8 cellular contexts compared by ENCODE assay signal in the genomic region with DNA sequence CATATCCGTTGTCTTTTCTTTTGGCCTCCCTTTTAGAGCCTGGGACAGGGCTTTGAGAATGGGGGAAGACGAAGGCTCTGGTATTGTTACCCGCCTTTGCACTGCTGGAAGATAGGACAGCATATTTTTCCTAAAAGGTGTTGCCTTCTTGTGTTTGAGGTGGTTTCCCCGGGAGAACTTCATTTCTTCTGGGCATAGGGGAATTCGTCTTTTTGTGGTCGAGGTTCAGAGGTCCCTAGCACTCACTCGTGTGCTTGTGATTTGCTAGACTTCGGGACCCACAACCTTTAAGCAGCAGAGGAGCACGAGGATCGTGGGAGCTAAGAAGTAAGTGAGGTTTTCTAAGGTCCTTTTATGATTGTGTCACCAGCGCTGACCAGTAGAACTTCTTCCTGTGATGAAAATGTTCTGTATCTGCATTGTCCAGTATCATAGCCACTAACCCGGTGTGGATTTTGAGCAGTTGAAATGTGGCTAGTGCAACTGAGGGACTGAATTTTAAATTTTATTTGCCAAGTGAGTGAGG. TPM values are rescaled to one million over a fixed set of nuclear protein-coding genes. Genes with fewer than 3 reads are reported as not detected.
DNase-seq lines count a peak whose midpoint lies in the region; ATAC-seq and TF ChIP-seq lines count a peak whose summit lies in the region.

No MANE protein-coding gene starts in this region.

- H3K9me3 ChIP-seq in heart right ventricle: peaks cover 0 to 33% (median 9%) of the 10 kb centered on the region in 11 donors

- ATAC-seq in heart right ventricle (peak in 4 of 8 donors; percentile 3 to 16 (median 13)), Right ventricle myocardium superior (ENCODE audit: poor library complexity) (no peak)

- no peak for TF ChIP-seq CTCF in heart right ventricle (IDR thresholded peaks at IDR 0.05)
- no peak for TF ChIP-seq CTCF in WI38 (IDR thresholded peaks at IDR 0.05; ENCODE audit: low read depth, low read length)

- DNase-seq in heart right ventricle (no peak), Right ventricle myocardium superior (no peak), globus pallidus (ENCODE audit: low spot score) (peak; percentile 5), skeletal muscle cell (ENCODE audit: low read depth) (no peak), NCI-H1417 treated with DMSO at 0.1 percent for 48 hours (lab: John Stamatoyannopoulos, UW) (no peak)
- DNase-seq in stimulated activated CD4-positive, alpha-beta T cell treated with anti-CD3 and anti-CD28 coated beads, Interleukin-4, amount 100 ng/mL, for 24 hours: no peak
- DNase-seq in stimulated activated CD4-positive, alpha-beta T cell treated with anti-CD3 and anti-CD28 coated beads, Interleukin-4, amount 100 ng/mL, for 1 hour: no peak

- WGBS in heart right ventricle, 2 donors: 5 to 6% methylated on average over 12 of the region's 12 CpGs

- intact Hi-C loops in heart right ventricle (cut with DNase I): loop anchor here in 2 of 10 donors (5.0 to 10.0 kb wide), 3 partner anchors 89 to 159 kb away; a partner anchor contains a TSS
- intact Hi-C loops in Right ventricle myocardium superior (cut with DNase I): no loop called here

- H3K4me1 ChIP-seq in heart right ventricle: peaks cover 0 to 39% (median 20%) of the 10 kb centered on the region in 9 donors

- H3K4me3 ChIP-seq in heart right ventricle (peak overlapping the region; percentile 45 to 91 (median 72)), WI38 (ENCODE audit: low read depth, low read length) (peak overlapping the region; percentile 93), skeletal muscle cell (ENCODE audit: low read depth, low read length) (peak overlapping the region; percentile 55)

- peak overlapping the region in 9 of 10 donors; percentile 40 to 85 (median 75) for H3K27ac ChIP-seq in heart right ventricle

- no peaks in the 10 kb centered on the region for H3K27me3 ChIP-seq in heart right ventricle

- H3K36me3 ChIP-seq in heart right ventricle: no peaks in the 10 kb centered on the region

RNA-seq across cellular contexts. Expression of a gene that starts 0.6 kb away (rescaled TPM):
- total RNA-seq in heart right ventricle (10 to 100 TPM; 15.1 to 27.7 (median 20.3) TPM), Right ventricle myocardium superior (16.6 TPM)
- polyA plus RNA-seq in heart right ventricle: 10 to 100 TPM; 10.2 to 10.5 TPM

RNA-seq across cellular contexts. Expression of a gene that starts 45.4 kb away (rescaled TPM):
- total RNA-seq in heart right ventricle (1 to 10 TPM; 4.1 to 7.6 (median 6.0) TPM), Right ventricle myocardium superior (6.1 TPM)
- 1 to 10 TPM; 2.1 TPM for polyA plus RNA-seq in heart right ventricle

RNA-seq across cellular contexts. Expression of a gene that starts 45.4 kb away (rescaled TPM):
- total RNA-seq in heart right ventricle (10 to 100 TPM; 17.1 to 23.8 (median 19.7) TPM), Right ventricle myocardium superior (18.0 TPM)
- 10 to 100 TPM in 1 of 2 donors, 1 to 10 TPM in 1; 6.5 to 25.6 TPM for polyA plus RNA-seq in heart right ventricle
